ENCODE assay signal across 33 cellular contexts in genomic region chrX:22664826-22665225, GRCh38.
"Had no signal": no experiment of that assay in that cellular context is flagged by ENCODE, and none has a peak within 500 bp of the region (broad histone marks: within the 10 kb centered on the region; RNA-seq: fewer than 3 reads in every experiment).

No MANE protein-coding gene starts in this region.

- H3K4me1 ChIP-seq: body of pancreas, esophagus squamous epithelium, gastroesophageal sphincter, heart right ventricle had no signal

- H3K27ac ChIP-seq: body of pancreas, epithelial cell of prostate, esophagus squamous epithelium, gastroesophageal sphincter, heart right ventricle, WERI-Rb-1 had no signal

- H3K27ac Mint-ChIP-seq: activated B cell treated with CpG ODN at 0.5 μM for 24 hours; activated CD8-positive, alpha-beta T cell treated with anti-CD3 and anti-CD28 coated beads for 36 hours; activated naive CD8-positive, alpha-beta T cell; activated T-helper 17 cell treated with anti-CD3 and anti-CD28 coated beads, Interleukin-2, amount 50 U/mL, for 72 hours; T-helper 17 cell; T-helper 2 cell treated with Interferon-gamma antibody and Interleukin-4, amounts not matched to agents 5 μg/mL and 100 μg/mL, for 36 hours had no signal

- H3K36me3 ChIP-seq: esophagus squamous epithelium, gastroesophageal sphincter, heart right ventricle, WERI-Rb-1 had no signal

- H3K27me3 Mint-ChIP-seq: activated B cell treated with CpG ODN at 0.5 μM for 24 hours; activated CD8-positive, alpha-beta T cell treated with anti-CD3 and anti-CD28 coated beads for 36 hours; activated naive CD8-positive, alpha-beta T cell; activated T-helper 17 cell treated with anti-CD3 and anti-CD28 coated beads, Interleukin-2, amount 50 U/mL, for 72 hours; T-helper 17 cell had no signal

- H3K4me3 ChIP-seq: body of pancreas, esophagus squamous epithelium, gastroesophageal sphincter, heart right ventricle had no signal

- H3K9me3 ChIP-seq: body of pancreas, esophagus squamous epithelium, gastroesophageal sphincter, heart right ventricle had no signal

- H3K9me3 Mint-ChIP-seq: activated B cell treated with CpG ODN at 0.5 μM for 24 hours; activated CD8-positive, alpha-beta T cell treated with anti-CD3 and anti-CD28 coated beads for 36 hours; activated T-cell treated with anti-CD3 and anti-CD28 coated beads, Interleukin-2, amount 50 U/mL, for 4 hours; activated T-helper 17 cell treated with anti-CD3 and anti-CD28 coated beads, Interleukin-2, amount 50 U/mL, for 72 hours; T-helper 2 cell treated with Interferon-gamma antibody and Interleukin-4, amounts not matched to agents 5 μg/mL and 100 μg/mL, for 36 hours had no signal

- H3K27me3 ChIP-seq: body of pancreas, esophagus squamous epithelium, gastroesophageal sphincter, heart right ventricle had no signal

- ATAC-seq: activated CD4-positive, CD25-positive, alpha-beta regulatory T cell treated with anti-CD3 and anti-CD28 coated beads, Interleukin-2, amount 50 U/mL, for 24 hours; activated CD8-positive, alpha-beta T cell treated with anti-CD3 and anti-CD28 coated beads for 36 hours; activated T-cell treated with anti-CD3 and anti-CD28 coated beads, Interleukin-2, amount 50 U/mL, for 4 hours; activated T-helper 17 cell treated with anti-CD3 and anti-CD28 coated beads, Interleukin-2, amount 50 U/mL, for 72 hours; body of pancreas; gastroesophageal sphincter; heart right ventricle; T-helper 17 cell had no signal

- H3K36me3 Mint-ChIP-seq: activated naive CD8-positive, alpha-beta T cell had no signal

- FAIRE-seq: colon, endometrium, endothelial cell of umbilical vein had no signal

- H3K4me1 Mint-ChIP-seq: activated B cell treated with CpG ODN at 0.5 μM for 24 hours; activated T-helper 17 cell treated with anti-CD3 and anti-CD28 coated beads, Interleukin-2, amount 50 U/mL, for 72 hours; T-helper 17 cell had no signal

- DNase-seq: activated B cell treated with CpG ODN at 0.5 μM for 24 hours; activated CD4-positive, alpha-beta T cell treated with anti-CD3 and anti-CD28 coated beads for 48 hours; activated CD4-positive, alpha-beta T cell treated with anti-CD3 and anti-CD28 coated beads, Interleukin-2, amount 50 U/mL, for 1 hour; activated CD4-positive, alpha-beta T cell treated with anti-CD3 and anti-CD28 coated beads, Interleukin-2, amount 50 U/mL, for 48 hours; activated CD8-positive, alpha-beta memory T cell treated with anti-CD3 and anti-CD28 coated beads for 24 hours; activated CD8-positive, alpha-beta T cell treated with anti-CD3 and anti-CD28 coated beads for 36 hours; activated effector memory CD4-positive, alpha-beta T cell treated with Interleukin-2 at 50 U/mL for 16 hours; activated gamma-delta T cell treated with Interleukin-2 at 50 U/mL for 16 hours; activated naive CD4-positive, alpha-beta T cell treated with anti-CD3 and anti-CD28 coated beads, Interleukin-2, amount 50 U/mL, for 16 hours; activated naive CD4-positive, alpha-beta T cell treated with Interleukin-2 at 50 U/mL for 16 hours; activated T-cell treated with anti-CD3 and anti-CD28 coated beads, Interleukin-2, amount 50 U/mL, for 4 hours; amniotic stem cell; anterior cingulate cortex; body of pancreas; caudate nucleus; cortex of kidney; dermis blood vessel endothelial cell; effector CD8-positive, alpha-beta T cell; esophagus squamous epithelium; foreskin melanocyte; heart right ventricle; T-helper 17 cell; T1000; WERI-Rb-1 had no signal

- H3K4me3 Mint-ChIP-seq: activated B cell treated with CpG ODN at 0.5 μM for 24 hours; activated CD8-positive, alpha-beta T cell treated with anti-CD3 and anti-CD28 coated beads for 36 hours; activated naive CD8-positive, alpha-beta T cell; activated T-cell treated with anti-CD3 and anti-CD28 coated beads, Interleukin-2, amount 50 U/mL, for 4 hours; activated T-helper 17 cell treated with anti-CD3 and anti-CD28 coated beads, Interleukin-2, amount 50 U/mL, for 72 hours; T-helper 17 cell; T-helper 2 cell treated with Interferon-gamma antibody and Interleukin-4, amounts not matched to agents 5 μg/mL and 100 μg/mL, for 36 hours had no signal
